In genomic region chr1:111192643-111193519, GRCh38 we compare ENCODE assay signal across 8 cellular contexts. TPM values are rescaled to one million over a fixed set of nuclear protein-coding genes. Genes with fewer than 3 reads are reported as not detected.
DNase-seq lines count a peak whose midpoint lies in the region; ATAC-seq and TF ChIP-seq lines count a peak whose summit lies in the region.

No MANE protein-coding gene starts in this region.

- TF ChIP-seq POLR2A in esophagus muscularis mucosa (IDR thresholded peaks at IDR 0.05; ENCODE audit: low read depth) (no peak), uterus (IDR thresholded peaks at IDR 0.05) (no peak)

- H3K27ac ChIP-seq in OCI-LY7 (ENCODE audit: low read depth, low read length, poor library complexity, severe bottlenecking) (no peak overlapping the region), esophagus muscularis mucosa (replicated peaks in 1 of 4) (peak overlapping the region; percentile 9 to 37 (median 26)), skeletal muscle tissue (ENCODE audit: low read depth, low read length) (peak overlapping the region; percentile 70), uterus (no peak overlapping the region)

- no peaks in the 10 kb centered on the region for H4K20me1 ChIP-seq in OCI-LY7 (ENCODE audit: insufficient read depth, low read length)

- TF ChIP-seq EP300 in esophagus muscularis mucosa (IDR thresholded peaks at IDR 0.05) = no peak

- no peaks in the 10 kb centered on the region for H3K9me2 ChIP-seq in OCI-LY7 (ENCODE audit: insufficient read depth, low read length)

- TF ChIP-seq CTCF in OCI-LY7 (conservative IDR thresholded peaks at IDR 0.05; ENCODE audit: low read length) (no peak), esophagus muscularis mucosa (IDR thresholded peaks at IDR 0.05) (no peak), GM10248 (IDR thresholded peaks at IDR 0.05; ENCODE audit: control extremely low read depth, extremely low read depth, low read depth, missing control alignments) (no peak), uterus (IDR thresholded peaks at IDR 0.05) (no peak)

- H3K9ac ChIP-seq in skeletal muscle tissue (ENCODE audit: low read depth in 1 of 3, low read length in 3 of 3) = peak overlapping the region in 1 of 3 donors; percentile 11

- BruUV-seq in OCI-LY7 (replicated peaks; lab: Mats Ljungman, UMichigan) = no TSS peak

- CTCF ChIA-PET in OCI-LY7 (lab: Charles Lee; ENCODE audit: unreplicated experiment) = no interaction called here
- CTCF ChIA-PET in GM10248 (lab: Yijun Ruan, JAX) = interaction anchor here (0.9 to 12.7 kb wide), 4 partner anchors 10 to 546 kb away, joined by 3 to 158 read pairs (median 9); partner anchors contain the start of gene INKA2

- 52% methylated on average over 10 of the region's 10 CpGs for WGBS in esophagus muscularis mucosa

- H3K9me3 ChIP-seq in OCI-LY7 (ENCODE audit: low read length) (no peaks in the 10 kb centered on the region), esophagus muscularis mucosa (no peaks in the 10 kb centered on the region), skeletal muscle tissue (ENCODE audit: control insufficient read depth in 3 of 3, low read length in 3 of 3) (no peaks in the 10 kb centered on the region), uterus (no peaks in the 10 kb centered on the region)

- POLR2A ChIA-PET in OCI-LY7 (lab: Charles Lee) = interaction anchor here (0.6 to 1.7 kb wide), 9 partner anchors 8 to 559 kb away, joined by 3 to 5 read pairs (median 3); partner anchors contain the start of gene CHI3L2
- POLR2A ChIA-PET in GM10248 (lab: Yijun Ruan, JAX) = no interaction called here

- ATAC-seq in GM19025 (IDR thresholded peaks at IDR 0.05; ENCODE audit: low read depth, unreplicated experiment) = peak; percentile 46
- no peak for ATAC-seq in GM21528 (IDR thresholded peaks at IDR 0.05; ENCODE audit: low FRiP score, unreplicated experiment)

- intact Hi-C loops in OCI-LY7 (cut with micrococcal nuclease; ENCODE audit: unreplicated experiment) = no loop called here
- intact Hi-C loops in esophagus muscularis mucosa (cut with DNase I) = no loop called here
- intact Hi-C loops in uterus (cut with DNase I; ENCODE audit: low total_unique reads) = no loop called here

- peaks cover 22% of the 10 kb centered on the region for H3K4me1 ChIP-seq in OCI-LY7 (ENCODE audit: insufficient read depth, low read length, poor library complexity, severe bottlenecking)
- H3K4me1 ChIP-seq in esophagus muscularis mucosa = peaks cover 0 to 34% (median 25%) of the 10 kb centered on the region in 4 donors
- H3K4me1 ChIP-seq in skeletal muscle tissue (ENCODE audit: control insufficient read depth in 3 of 3, insufficient read depth in 3 of 3, low read length in 3 of 3) = peaks cover 3 to 19% (median 8%) of the 10 kb centered on the region in 3 donors
- H3K4me1 ChIP-seq in uterus = no peaks in the 10 kb centered on the region

- H3K27me3 ChIP-seq in esophagus muscularis mucosa (no peaks in the 10 kb centered on the region), skeletal muscle tissue (ENCODE audit: control insufficient read depth in 3 of 3, insufficient read depth in 3 of 3, low read length in 3 of 3) (no peaks in the 10 kb centered on the region), uterus (no peaks in the 10 kb centered on the region)

- H2AFZ ChIP-seq in OCI-LY7 (ENCODE audit: low read length) = no peak overlapping the region

- H3K36me3 ChIP-seq in OCI-LY7 (ENCODE audit: insufficient read depth, low read length) = peaks cover 62% of the 10 kb centered on the region
- H3K36me3 ChIP-seq in esophagus muscularis mucosa = peaks cover 0 to 16% (median 6%) of the 10 kb centered on the region in 4 donors
- peaks cover 4 to 10% (median 9%) of the 10 kb centered on the region in 3 donors for H3K36me3 ChIP-seq in skeletal muscle tissue (ENCODE audit: control insufficient read depth in 3 of 3, insufficient read depth in 3 of 3, low read length in 3 of 3)
- H3K36me3 ChIP-seq in uterus = no peaks in the 10 kb centered on the region

- no peaks in the 10 kb centered on the region for H3K79me2 ChIP-seq in OCI-LY7 (ENCODE audit: insufficient read depth, low read depth, low read length)

- no peak for DNase-seq in OCI-LY7 (ENCODE audit: low spot score)
- DNase-seq in esophagus muscularis mucosa (ENCODE audit: extremely low spot score) = no peak
- DNase-seq in SW 1271 (lab: John Stamatoyannopoulos, UW) = no peak
- no peak for DNase-seq in GM10248 (ENCODE audit: extremely low spot score)
- no peak for DNase-seq in uterus

- H3K4me3 ChIP-seq in OCI-LY7 (ENCODE audit: low read depth, low read length, poor library complexity, severe bottlenecking) = no peak overlapping the region
- H3K4me3 ChIP-seq in esophagus muscularis mucosa = no peak overlapping the region
- no peak overlapping the region for H3K4me3 ChIP-seq in skeletal muscle tissue (ENCODE audit: low read length in 3 of 3)
- no peak overlapping the region for H3K4me3 ChIP-seq in uterus

- peak overlapping the region; percentile 14 for H3K4me2 ChIP-seq in OCI-LY7 (ENCODE audit: low read length)

RNA-seq across cellular contexts. Expression of gene DENND2D, which starts 7.6 kb away (rescaled TPM):
- 34.4 and 39.9 TPM in 2 replicates for total RNA-seq in OCI-LY7 (2014; rRNA removed; shearing (Covaris generic))
- total RNA-seq in OCI-LY7 (2022) (9.8 and 13.5 TPM in 2 replicates), esophagus muscularis mucosa (10 to 100 TPM in 1 of 4 donors, 1 to 10 TPM in 3; 4.0 to 13.8 (median 5.2) TPM), skeletal muscle tissue (3.7 TPM), uterus (10 to 100 TPM in 1 of 4 donors, 1 to 10 TPM in 3; 2.3 to 25.9 (median 8.0) TPM)

RNA-seq across cellular contexts. Expression of gene CHI3L2, which starts 34.6 kb away (rescaled TPM):
- 37.1 and 50.6 TPM in 2 replicates for total RNA-seq in OCI-LY7 (2014; rRNA removed; shearing (Covaris generic))
- total RNA-seq in OCI-LY7 (2022) (88.7 and 95.4 TPM in 2 replicates), esophagus muscularis mucosa (1 to 10 TPM in 2 of 4 donors, not detected in 2; 1.7 to 5.4 TPM), skeletal muscle tissue (1.0 TPM), uterus (under 1 TPM in 2 of 4 donors, not detected in 2; 0.69 to 0.77 TPM)

RNA-seq across cellular contexts. Expression of gene CEPT1, which starts 52.9 kb away (rescaled TPM):
- 41.5 and 44.9 TPM in 2 replicates for total RNA-seq in OCI-LY7 (2014; rRNA removed; shearing (Covaris generic))
- total RNA-seq in OCI-LY7 (2022) (59.0 TPM in 2 replicates), esophagus muscularis mucosa (10 to 100 TPM; 20.2 to 27.0 (median 23.7) TPM), skeletal muscle tissue (54.3 TPM), uterus (10 to 100 TPM; 12.6 to 82.3 (median 35.8) TPM)

RNA-seq across cellular contexts. Expression of gene DRAM2, which starts 53.0 kb away (rescaled TPM):
- 75.2 and 84.2 TPM in 2 replicates for total RNA-seq in OCI-LY7 (2014; rRNA removed; shearing (Covaris generic))
- total RNA-seq in OCI-LY7 (2022) = 83.5 and 87.9 TPM in 2 replicates
- 10 to 100 TPM; 28.7 to 31.6 (median 30.0) TPM for total RNA-seq in esophagus muscularis mucosa
- total RNA-seq in skeletal muscle tissue = 38.1 TPM
- total RNA-seq in uterus = 10 to 100 TPM in 3 of 4 donors, 1 to 10 TPM in 1; 8.8 to 39.9 (median 27.6) TPM

Comparison
In these comparisons a context has a peak if more than half of its experiments do, and no peak if none do; other contexts are left out.
1. H3K27ac ChIP-seq: peak in esophagus muscularis mucosa (4 of 4) and skeletal muscle tissue (single experiment); none in OCI-LY7 (single experiment) and uterus (0 of 2).
2. RNA of gene CHI3L2, which starts 34.6 kb away (total RNA-seq): 37.1 to 95.4 TPM in OCI-LY7; 1.7 to 5.4 TPM in esophagus muscularis mucosa, 1.0 TPM in skeletal muscle tissue (single experiment) and 0.69 to 0.77 TPM in uterus; every median in the first group is over 4 times any median in the second.